ENCODE assay signal across 9 cellular contexts in the genomic region with DNA sequence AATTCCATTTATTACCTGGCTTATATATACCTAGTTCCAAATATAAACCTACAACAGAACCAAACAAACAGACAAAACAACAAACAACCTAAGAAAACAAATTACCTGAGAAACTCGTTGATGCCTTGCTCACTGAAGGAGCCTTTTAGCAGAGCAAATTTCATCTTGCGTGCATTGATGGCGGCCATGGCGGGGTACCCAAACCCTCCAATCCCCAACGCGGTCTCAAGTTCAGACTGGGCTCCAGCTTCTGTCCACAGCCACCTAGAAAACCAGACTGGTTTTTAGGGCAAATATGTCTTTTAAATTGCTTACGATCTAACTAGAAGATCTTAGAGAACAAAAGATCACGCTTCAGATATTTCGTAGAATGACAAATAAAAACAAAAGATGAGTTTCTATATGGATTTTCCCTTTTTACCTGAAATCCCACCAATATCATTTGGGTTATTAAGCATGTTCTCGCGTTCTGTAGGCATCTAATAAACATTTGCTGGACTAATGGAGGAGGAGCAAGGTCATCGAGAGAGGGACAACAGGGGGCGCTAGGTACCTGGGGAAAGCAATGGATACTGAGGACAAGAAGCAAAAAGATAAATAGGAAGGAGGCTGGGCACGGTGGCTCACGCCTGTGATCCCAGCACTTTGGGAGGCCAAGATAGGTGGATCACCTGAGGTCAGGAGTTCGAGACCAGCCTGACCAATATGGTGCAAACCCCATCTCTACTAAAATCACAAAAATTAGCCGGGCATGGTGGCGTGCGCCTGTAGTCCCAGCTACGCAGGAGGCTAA. TPM values are rescaled to one million over a fixed set of nuclear protein-coding genes. Genes with fewer than 3 reads are reported as not detected.
DNase-seq lines count a peak whose midpoint lies in the region; ATAC-seq, FAIRE-seq and TF ChIP-seq lines count a peak whose summit lies in the region.
"Had no signal": no experiment of that assay in that cellular context is flagged by ENCODE, and none has a peak within 500 bp of the region (broad histone marks: within the 10 kb centered on the region; RNA-seq: fewer than 3 reads in every experiment).

No MANE protein-coding gene starts in this region.

- H3K4me3 ChIP-seq in A673 (ENCODE audit: low read depth, low read length, poor library complexity, severe bottlenecking): no peak overlapping the region
- H3K4me3 ChIP-seq in endothelial cell of umbilical vein (replicated peaks in 1 of 3; ENCODE audit: insufficient read depth in 1 of 3, low read depth in 1 of 3, low read length in 3 of 3): no peak overlapping the region
- H3K4me3 ChIP-seq: body of pancreas had no signal

- no peak for TF ChIP-seq POLR2A in endothelial cell of umbilical vein (IDR thresholded peaks at IDR 0.05; ENCODE audit: low read depth, low read length)

- FAIRE-seq in endothelial cell of umbilical vein (lab: Jason Lieb, UNC): peak; percentile 60

- no peak for ATAC-seq in GM21447 (IDR thresholded peaks at IDR 0.05; ENCODE audit: unreplicated experiment)
- no peak for ATAC-seq in GM18517 (IDR thresholded peaks at IDR 0.05; ENCODE audit: unreplicated experiment)
- ATAC-seq in HG03097 (IDR thresholded peaks at IDR 0.05; ENCODE audit: low FRiP score, unreplicated experiment): no peak
- ATAC-seq: body of pancreas had no signal

- H4K20me1 ChIP-seq in endothelial cell of umbilical vein (replicated peaks; ENCODE audit: control insufficient read depth, extremely low read depth, insufficient read depth, low read length): no peaks in the 10 kb centered on the region

- POLR2A ChIA-PET in A673 (lab: Charles Lee; ENCODE audit: low non-redundant PET): no interaction called here
- POLR2A ChIA-PET in endothelial cell of umbilical vein (lab: Charles Lee): no interaction called here

- H3K4me2 ChIP-seq in endothelial cell of umbilical vein (ENCODE audit: insufficient read depth, low read length): no peak overlapping the region

- dilution Hi-C loops in endothelial cell of umbilical vein (cut with MboI; ENCODE audit: extremely low pct_ligation_motif_present, low sequenced_read_pairs): no loop called here

- H3K36me3 ChIP-seq in A673 (ENCODE audit: insufficient read depth, low read length, poor library complexity, severe bottlenecking) (peaks cover 98% of the 10 kb centered on the region), endothelial cell of umbilical vein (ENCODE audit: control insufficient read depth in 2 of 2, extremely low read depth in 1 of 2, insufficient read depth in 2 of 2, low read length in 2 of 2) (peaks cover 35 to 60% of the 10 kb centered on the region in 2 experiments)

- H3K9me3 ChIP-seq in A673 (ENCODE audit: low read depth, low read length, poor library complexity, severe bottlenecking) (no peaks in the 10 kb centered on the region), endothelial cell of umbilical vein (replicated peaks; ENCODE audit: control insufficient read depth, insufficient read depth, low read length) (no peaks in the 10 kb centered on the region)
- H3K9me3 ChIP-seq: body of pancreas had no signal

- H2AFZ ChIP-seq in endothelial cell of umbilical vein (ENCODE audit: low read depth, low read length): no peak overlapping the region

- no peaks in the 10 kb centered on the region for H3K9me1 ChIP-seq in endothelial cell of umbilical vein (replicated peaks; ENCODE audit: control insufficient read depth, extremely low read depth, insufficient read depth, low read length)

- intact Hi-C loops in A673 (cut with micrococcal nuclease; ENCODE audit: unreplicated experiment): no loop called here
- intact Hi-C loops in endothelial cell of umbilical vein (cut with micrococcal nuclease): loop anchor here (1.0 to 2.0 kb wide), 2 partner anchors 24 to 79 kb away; no protein-coding TSS in a partner anchor

- H3K79me2 ChIP-seq in endothelial cell of umbilical vein (ENCODE audit: control insufficient read depth, insufficient read depth, low read length): peaks cover 8% of the 10 kb centered on the region

- peak; percentile 57 for TF ChIP-seq CTCF in A673 (conservative IDR thresholded peaks at IDR 0.05; ENCODE audit: low read depth, low read length)
- TF ChIP-seq CTCF in GM10266 (IDR thresholded peaks at IDR 0.05; ENCODE audit: control insufficient read depth, insufficient read depth, low read depth, missing control alignments): peak; percentile 46
- TF ChIP-seq CTCF in endothelial cell of umbilical vein (IDR thresholded peaks at IDR 0.05; ENCODE audit: extremely low read depth in 1 of 2, insufficient read depth in 1 of 2, low read depth in 1 of 2, low read length in 2 of 2): peak; percentile 20 to 34

- H3K27me3 ChIP-seq in A673 (replicated peaks; ENCODE audit: insufficient read depth, low read depth, low read length, poor library complexity): no peaks in the 10 kb centered on the region
- no peaks in the 10 kb centered on the region for H3K27me3 ChIP-seq in endothelial cell of umbilical vein (ENCODE audit: control insufficient read depth in 2 of 2, insufficient read depth in 2 of 2, low read length in 2 of 2)
- H3K27me3 ChIP-seq: body of pancreas had no signal

- CTCF ChIA-PET in A673 (lab: Charles Lee): no interaction called here
- CTCF ChIA-PET in endothelial cell of umbilical vein (lab: Charles Lee): interaction anchor here (0.6 to 1.1 kb wide), 2 partner anchors 45 to 603 kb away, joined by 3 to 4 read pairs; no protein-coding TSS in a partner anchor

- H3K27ac ChIP-seq in A673 (ENCODE audit: low read depth, low read length, poor library complexity, severe bottlenecking) (no peak overlapping the region), endothelial cell of umbilical vein (ENCODE audit: insufficient read depth, low read depth, low read length) (no peak overlapping the region)
- H3K27ac ChIP-seq: body of pancreas had no signal

- in situ Hi-C loops in SK-MEL-5 (cut with HindIII; ENCODE audit: low pct_unique_long_range_greater_than_20kb, low sequenced_read_pairs): no loop called here

- H3K9ac ChIP-seq in endothelial cell of umbilical vein (replicated peaks; ENCODE audit: extremely low read depth, insufficient read depth, low read length): no peak overlapping the region

- no peaks in the 10 kb centered on the region for H3K4me1 ChIP-seq in A673 (ENCODE audit: insufficient read depth, low read length, poor library complexity, severe bottlenecking)
- peaks cover 14% of the 10 kb centered on the region for H3K4me1 ChIP-seq in endothelial cell of umbilical vein (ENCODE audit: control insufficient read depth, extremely low read depth, insufficient read depth, low read length)
- H3K4me1 ChIP-seq: body of pancreas had no signal

- no peak for DNase-seq in A673 (ENCODE audit: low spot score)
- DNase-seq in GM10266 (ENCODE audit: extremely low spot score): peak; percentile 48
- DNase-seq in SK-MEL-5 (ENCODE audit: low read depth, low spot score): peak; percentile 71
- peak; percentile 26 for DNase-seq in endothelial cell of umbilical vein (ENCODE audit: low read depth, low spot score)
- DNase-seq in NCI-H1436 treated with DMSO at 0.1 percent for 48 hours (lab: John Stamatoyannopoulos, UW): no peak

- BruUV-seq in A673 (replicated peaks; lab: Mats Ljungman, UMichigan) (no TSS peak), endothelial cell of umbilical vein (replicated peaks; lab: Mats Ljungman, UMichigan) (no TSS peak)

TF ChIP-seq in endothelial cell of umbilical vein, 7 proteins besides CTCF, POLR2A, EP300 and RAD21:
- TF ChIP-seq MYC (IDR thresholded peaks at IDR 0.05; ENCODE audit: low read depth, low read length) (no peak), GATA2 (IDR thresholded peaks at IDR 0.05; ENCODE audit: insufficient read depth, insufficient read length, low read depth, low read length) (no peak), FOS (IDR thresholded peaks at IDR 0.05; ENCODE audit: borderline replicate concordance, insufficient read depth, low read length) (no peak), POLR2AphosphoS5 (IDR thresholded peaks at IDR 0.05; ENCODE audit: insufficient read depth, low read depth, low read length) (no peak), JUN (IDR thresholded peaks at IDR 0.05; ENCODE audit: borderline replicate concordance, insufficient read depth, insufficient read length, low read depth) (no peak), EZH2 (IDR thresholded peaks at IDR 0.05; ENCODE audit: borderline replicate concordance, low read depth, low read length, severe bottlenecking) (no peak), MAX (IDR thresholded peaks at IDR 0.05; ENCODE audit: insufficient read depth, insufficient read length) (no peak)

RNA-seq across cellular contexts. Expression of gene PDIA6, which starts 25.2 kb away (rescaled TPM):
- total RNA-seq in A673 (2021) (314 and 316 TPM in 2 replicates), endothelial cell of umbilical vein (424 and 433 TPM in 2 replicates)
- 771 and 813 TPM in 2 replicates for total RNA-seq in SK-MEL-5 (2014; rRNA removed; shearing (Covaris generic))
- 624 and 644 TPM in 2 replicates for polyA plus RNA-seq in SK-MEL-5 (2015; cell fraction: cytosol; rRNA removed)
- polyA plus RNA-seq in SK-MEL-5 (2015; cell fraction: nucleus; rRNA removed): 73.7 and 90.8 TPM in 2 replicates
- polyA plus RNA-seq in endothelial cell of umbilical vein: 211 and 335 TPM in 2 replicates
- 355 and 422 TPM in 2 replicates for polyA plus RNA-seq in endothelial cell of umbilical vein (2011; cell fraction: cytosol; rRNA removed)
- 194 and 286 TPM in 2 replicates for polyA plus RNA-seq in endothelial cell of umbilical vein (2011; cell fraction: nucleus; rRNA removed)
- 421 and 422 TPM in 2 replicates for polyA plus RNA-seq in endothelial cell of umbilical vein (2012)
- polyA minus RNA-seq in endothelial cell of umbilical vein: 223 and 225 TPM in 2 replicates
- 78.6 TPM for polyA minus RNA-seq in endothelial cell of umbilical vein (2011; cell fraction: cytosol; rRNA and poly(A)+ RNA removed)
- polyA minus RNA-seq in endothelial cell of umbilical vein (2011; cell fraction: nucleus; rRNA and poly(A)+ RNA removed): 41.8 and 50.2 TPM in 2 replicates

Comparison
In these comparisons a context has a peak if more than half of its experiments do, and no peak if none do; other contexts are left out.
1. DNase-seq: peak in GM10266 (single experiment), SK-MEL-5 (single experiment) and endothelial cell of umbilical vein (single experiment); none in A673 (single experiment) and NCI-H1436 treated with DMSO at 0.1 percent for 48 hours (single experiment).
2. Peak in every context shown above with its lines, with median percentiles within 50 percentile points of each other: CTCF ChIP-seq.